8 cellular contexts compared by ENCODE assay signal in the genomic region with DNA sequence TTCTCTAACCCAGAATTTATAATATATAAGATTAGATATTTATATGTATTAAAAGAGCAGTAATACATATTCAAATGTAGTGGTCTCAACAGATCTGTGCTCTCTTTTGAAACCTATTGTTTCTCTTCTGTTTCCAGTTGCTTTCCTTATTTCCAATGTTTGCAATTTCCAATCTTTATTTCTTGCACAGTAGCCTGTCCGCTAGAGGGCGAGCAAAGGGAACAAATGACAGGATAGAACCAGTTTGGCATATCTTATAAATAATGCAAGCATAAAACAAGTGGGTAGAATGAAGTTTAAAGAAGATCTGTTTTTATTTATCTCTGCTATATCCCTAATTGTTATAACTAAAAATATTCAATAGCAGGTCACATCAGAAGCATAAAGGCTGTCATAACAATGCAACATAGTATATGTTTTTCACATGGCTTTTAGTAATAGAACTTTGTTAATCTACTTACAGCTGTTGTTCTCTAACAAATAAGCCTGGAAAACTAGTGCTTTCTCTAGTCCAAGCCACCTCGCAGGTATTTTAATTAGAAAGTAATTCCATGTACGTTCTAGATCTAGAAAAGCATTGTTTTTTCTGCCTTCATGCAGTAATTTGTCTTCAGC. TPM values are rescaled to one million over a fixed set of nuclear protein-coding genes. Genes with fewer than 3 reads are reported as not detected.
DNase-seq lines count a peak whose midpoint lies in the region; ATAC-seq, FAIRE-seq and TF ChIP-seq lines count a peak whose summit lies in the region.

No MANE protein-coding gene starts in this region.

- no peaks in the 10 kb centered on the region for H3K27me3 ChIP-seq in bronchial epithelial cell (ENCODE audit: control insufficient read depth, insufficient read depth, low read length)

- TF ChIP-seq CTCF in bronchial epithelial cell (IDR thresholded peaks at IDR 0.05; ENCODE audit: insufficient read depth, low read length, severe bottlenecking), result peak; percentile 65

- no peaks in the 10 kb centered on the region for H3K36me3 ChIP-seq in bronchial epithelial cell (ENCODE audit: control insufficient read depth, insufficient read depth, low read length)

- no peak for FAIRE-seq in bronchial epithelial cell (lab: Jason Lieb, UNC)

- no peak overlapping the region for H3K4me3 ChIP-seq in bronchial epithelial cell (ENCODE audit: low read depth, low read length)

- ATAC-seq in HG03025 (IDR thresholded peaks at IDR 0.05; ENCODE audit: low FRiP score, unreplicated experiment), result no peak

- DNase-seq in NCI-H1417 (lab: John Stamatoyannopoulos, UW) (peak; percentile 36 to 77 (median 41)), NCI-H1417 treated with DMSO at 0.1 percent for 48 hours (lab: John Stamatoyannopoulos, UW) (no peak), NCI-H1694 (lab: John Stamatoyannopoulos, UW) (peak; percentile 1), T-helper 22 cell (ENCODE audit: low read depth) (peak; percentile 2), bronchial epithelial cell (ENCODE audit: low read depth) (peak; percentile 52), kidney tubule cell (ENCODE audit: low spot score) (peak; percentile 61)
- peak; percentile 38 to 56 for DNase-seq in stimulated activated CD4-positive, alpha-beta T cell treated with anti-CD3 and anti-CD28 coated beads, Interleukin-2, amount 100 ng/mL, for 48 hours

RNA-seq across cellular contexts. Expression of a gene that starts 15.1 kb away (rescaled TPM):
- 30.3 and 32.9 TPM in 2 replicates for total RNA-seq in bronchial epithelial cell
